Comparison of ENCODE assay signal across 17 cellular contexts in genomic region chr6:131813991-131814390, GRCh38. TPM values are rescaled to one million over a fixed set of nuclear protein-coding genes. Genes with fewer than 3 reads are reported as not detected.
DNase-seq lines count a peak whose midpoint lies in the region; ATAC-seq, FAIRE-seq and TF ChIP-seq lines count a peak whose summit lies in the region.
"Had no signal": no experiment of that assay in that cellular context is flagged by ENCODE, and none has a peak within 500 bp of the region (broad histone marks: within the 10 kb centered on the region; RNA-seq: fewer than 3 reads in every experiment).

No MANE protein-coding gene starts in this region.

- WGBS in HepG2 (ENCODE audit: low lambda C conversion rate): 98% methylated on average over 3 of the region's 3 CpGs

- H3K27ac Mint-ChIP-seq in activated CD4-positive, alpha-beta T cell treated with anti-CD3 and anti-CD28 coated beads, Interleukin-2, amount 10 ng/mL, durations not matched to agents 24 days and 14 days: no peak overlapping the region
- H3K27ac Mint-ChIP-seq: CD14-positive monocyte; CD4-positive, alpha-beta memory T cell had no signal

- no peak for TF ChIP-seq POLR2A in HepG2 (IDR thresholded peaks at IDR 0.05; ENCODE audit: insufficient read depth in 1 of 2, low read depth in 2 of 2, low read length in 2 of 2)

- intact Hi-C loops in activated CD4-positive, alpha-beta T cell treated with anti-CD3 and anti-CD28 coated beads, Interleukin-2, amount 10 ng/mL, durations not matched to agents 24 days and 14 days (cut with micrococcal nuclease): no loop called here
- intact Hi-C loops in HepG2 (cut with micrococcal nuclease; ENCODE audit: unreplicated experiment): no loop called here

- no peak overlapping the region for H3K4me3 Mint-ChIP-seq in activated CD4-positive, alpha-beta T cell treated with anti-CD3 and anti-CD28 coated beads, Interleukin-2, amount 10 ng/mL, durations not matched to agents 24 days and 14 days
- H3K4me3 Mint-ChIP-seq: CD14-positive monocyte; CD4-positive, alpha-beta memory T cell; H9 had no signal

- H3K36me3 Mint-ChIP-seq in activated CD4-positive, alpha-beta T cell treated with anti-CD3 and anti-CD28 coated beads, Interleukin-2, amount 10 ng/mL, durations not matched to agents 24 days and 14 days (ENCODE audit: low read depth): no peaks in the 10 kb centered on the region
- H3K36me3 Mint-ChIP-seq: CD14-positive monocyte; CD4-positive, alpha-beta memory T cell had no signal

- H3K4me1 Mint-ChIP-seq in activated CD4-positive, alpha-beta T cell treated with anti-CD3 and anti-CD28 coated beads, Interleukin-2, amount 10 ng/mL, durations not matched to agents 24 days and 14 days: no peaks in the 10 kb centered on the region
- H3K4me1 Mint-ChIP-seq: CD14-positive monocyte had no signal

- no peaks in the 10 kb centered on the region for H3K9me3 Mint-ChIP-seq in activated CD4-positive, alpha-beta T cell treated with anti-CD3 and anti-CD28 coated beads, Interleukin-2, amount 10 ng/mL, durations not matched to agents 24 days and 14 days
- H3K9me3 Mint-ChIP-seq: CD4-positive, alpha-beta memory T cell; H9 had no signal

- in situ Hi-C loops in HepG2 (cut with HindIII; ENCODE audit: extremely low pct_ligation_motif_present, low pct_unique_long_range_greater_than_20kb): no loop called here

- peaks cover 30% of the 10 kb centered on the region for H3K27me3 Mint-ChIP-seq in activated CD4-positive, alpha-beta T cell treated with anti-CD3 and anti-CD28 coated beads, Interleukin-2, amount 10 ng/mL, durations not matched to agents 24 days and 14 days

- H3K4me1 ChIP-seq in parathyroid adenoma (peaks cover 39% of the 10 kb centered on the region), HepG2 (ENCODE audit: insufficient read depth, low read length) (peaks cover 80% of the 10 kb centered on the region)
- H3K4me1 ChIP-seq: BLaER1 had no signal

- H2AFZ ChIP-seq in parathyroid adenoma (no peak overlapping the region), HepG2 (ENCODE audit: low read length) (no peak overlapping the region)

- H3K9me3 ChIP-seq in parathyroid adenoma (ENCODE audit: control insufficient read depth, low read length): no peaks in the 10 kb centered on the region
- H3K9me3 ChIP-seq in HepG2 (ENCODE audit: low read length): no peaks in the 10 kb centered on the region
- H3K9me3 ChIP-seq: A549, BLaER1 had no signal

- no peak overlapping the region for H3K4me3 ChIP-seq in parathyroid adenoma (ENCODE audit: low read depth, low read length)
- no peak overlapping the region for H3K4me3 ChIP-seq in HepG2 (replicated peaks in 1 of 3; ENCODE audit: insufficient read depth in 1 of 3, low read depth in 2 of 3, low read length in 3 of 3)
- H3K4me3 ChIP-seq: A549, BLaER1 had no signal

- TF ChIP-seq RAD21 in HepG2 (CRISPR knock-in tag; IDR thresholded peaks at IDR 0.05): no peak

- peak; percentile 8 for DNase-seq in activated CD4-positive, alpha-beta T cell treated with anti-CD3 and anti-CD28 coated beads, Interleukin-2, amount 10 ng/mL, durations not matched to agents 24 days and 14 days
- DNase-seq in activated CD4-positive, alpha-beta T cell treated with anti-CD3 and anti-CD28 coated beads, Interleukin-2, amount 50 U/mL, for 4 hours: no peak
- DNase-seq in astrocyte of the hippocampus (ENCODE audit: low read depth, low spot score): peak; percentile 49
- DNase-seq in HepG2 (ENCODE audit: low spot score): no peak
- no peak for DNase-seq in SW480 (ENCODE audit: low spot score)
- DNase-seq in AML-193 (lab: John Stamatoyannopoulos, UW): no peak
- DNase-seq: Calu3; CD4-positive, alpha-beta memory T cell; DMS79 treated with DMSO at 0.1 percent for 48 hours; GF-D8; GOT3; H9 had no signal

- peak overlapping the region; percentile 21 for H3K27ac ChIP-seq in parathyroid adenoma
- no peak overlapping the region for H3K27ac ChIP-seq in HepG2 (ENCODE audit: extremely low read length, insufficient read depth, low read length)
- H3K27ac ChIP-seq: 22Rv1, A549, BLaER1 had no signal

- no peak for FAIRE-seq in HepG2 (lab: Jason Lieb, UNC)
- FAIRE-seq: A549 had no signal

- no peak for TF ChIP-seq CTCF in parathyroid adenoma (IDR thresholded peaks at IDR 0.05)
- no peak for TF ChIP-seq CTCF in HepG2 (CRISPR knock-in tag; IDR thresholded peaks at IDR 0.05)

- no peak overlapping the region for H3K4me2 ChIP-seq in parathyroid adenoma (ENCODE audit: low read length)
- H3K4me2 ChIP-seq in HepG2 (ENCODE audit: low read depth, low read length): no peak overlapping the region
- H3K4me2 ChIP-seq: A549, BLaER1 had no signal

- POLR2A ChIA-PET in HepG2 (lab: Yijun Ruan, JAX): interaction anchor here (1.1 kb wide), 1 partner anchor 10 kb away, joined by 3 read pairs; no protein-coding TSS in a partner anchor

- H3K27me3 ChIP-seq in parathyroid adenoma (ENCODE audit: control insufficient read depth, insufficient read depth, low read length) (no peaks in the 10 kb centered on the region), HepG2 (ENCODE audit: control insufficient read depth in 1 of 2, insufficient read depth in 2 of 2, low read length in 2 of 2) (no peaks in the 10 kb centered on the region)
- H3K27me3 ChIP-seq: BLaER1 had no signal

- H3K36me3 ChIP-seq in parathyroid adenoma (ENCODE audit: control insufficient read depth, insufficient read depth, low read length) (no peaks in the 10 kb centered on the region), HepG2 (replicated peaks in 1 of 2; ENCODE audit: control insufficient read depth in 1 of 2, insufficient read depth in 2 of 2, low read length in 2 of 2) (peaks cover 0 to 1% of the 10 kb centered on the region in 2 experiments; a peak in 1 of 5 replicates)
- H3K36me3 ChIP-seq: BLaER1 had no signal

- H4K20me1 ChIP-seq in HepG2 (ENCODE audit: insufficient read depth, low read length): 0 out of 2 replicates have a peak, but pooled peaks cover 3% of the 10 kb centered on the region
- H4K20me1 ChIP-seq: BLaER1 had no signal

- H3K9ac ChIP-seq in parathyroid adenoma (no peak overlapping the region), HepG2 (ENCODE audit: insufficient read depth, low read depth, low read length) (no peak overlapping the region)
- H3K9ac ChIP-seq: BLaER1 had no signal

- TF ChIP-seq EP300 in HepG2 (IDR thresholded peaks at IDR 0.05; ENCODE audit: low read depth in 2 of 2, low read length in 2 of 2) (no peak), HepG2 (CRISPR knock-in tag; IDR thresholded peaks at IDR 0.05; ENCODE audit: borderline replicate concordance) (no peak)

- peaks cover 54% of the 10 kb centered on the region for H3K79me2 ChIP-seq in parathyroid adenoma
- peaks cover 84% of the 10 kb centered on the region for H3K79me2 ChIP-seq in HepG2 (ENCODE audit: insufficient read depth, low read length)

- BruUV-seq in HepG2 (replicated peaks; lab: Mats Ljungman, UMichigan): no TSS peak

- no peak for ATAC-seq in HepG2
- ATAC-seq: A549 had no signal

- CTCF ChIA-PET in HepG2 (lab: Yijun Ruan, JAX; ENCODE audit: low intra/inter-chr PET ratio, low total read pairs): no interaction called here

TF ChIP-seq in HepG2, 621 proteins besides CTCF, POLR2A, EP300 and RAD21 (continues in another document):
- TF ChIP-seq, protein P1, sequence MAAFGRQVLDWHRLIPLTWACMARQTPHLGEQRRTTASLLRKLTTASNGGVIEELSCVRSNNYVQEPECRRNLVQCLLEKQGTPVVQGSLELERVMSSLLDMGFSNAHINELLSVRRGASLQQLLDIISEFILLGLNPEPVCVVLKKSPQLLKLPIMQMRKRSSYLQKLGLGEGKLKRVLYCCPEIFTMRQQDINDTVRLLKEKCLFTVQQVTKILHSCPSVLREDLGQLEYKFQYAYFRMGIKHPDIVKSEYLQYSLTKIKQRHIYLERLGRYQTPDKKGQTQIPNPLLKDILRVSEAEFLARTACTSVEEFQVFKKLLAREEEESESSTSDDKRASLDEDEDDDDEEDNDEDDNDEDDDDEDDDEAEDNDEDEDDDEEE (CRISPR knock-in tag; IDR thresholded peaks at IDR 0.05): no peak
- no peak for TF ChIP-seq ESRRA (CRISPR knock-in tag; IDR thresholded peaks at IDR 0.05; ENCODE audit: low read depth)

RNA-seq across cellular contexts. Expression of gene ENPP1, which starts 6.2 kb away (rescaled TPM):
- total RNA-seq in activated CD4-positive, alpha-beta T cell treated with anti-CD3 and anti-CD28 coated beads, Interleukin-2, amount 10 ng/mL, durations not matched to agents 24 days and 14 days: 0.58 and 0.66 TPM in 2 replicates
- total RNA-seq in HepG2 (2016; rRNA removed; fragmentation: Illumina TruSeq; extraction: Trizol): 45.8 and 56.5 TPM in 2 replicates
- total RNA-seq in HepG2 (2016; cell fraction: cytosol; rRNA removed; fragmentation: Illumina TruSeq; extraction: Trizol; ENCODE audit: low read depth): 10.1 and 11.5 TPM in 2 replicates
- 42.4 and 56.4 TPM in 2 replicates for total RNA-seq in HepG2 (2016; cell fraction: insoluble cytoplasmic fraction; rRNA removed; fragmentation: Illumina TruSeq; extraction: Trizol)
- 25.5 and 30.0 TPM in 2 replicates for total RNA-seq in HepG2 (2016; cell fraction: membrane; rRNA removed; fragmentation: Illumina TruSeq; extraction: Trizol)
- total RNA-seq in HepG2 (2016; cell fraction: nucleus; rRNA removed; fragmentation: Illumina TruSeq; extraction: Trizol): 64.8 and 75.0 TPM in 2 replicates
- polyA plus RNA-seq in HepG2 (2011; rRNA removed): 108 and 160 TPM in 2 replicates
- 44.8 and 69.4 TPM in 2 replicates for polyA plus RNA-seq in HepG2 (2011; cell fraction: cytosol; rRNA removed)
- polyA plus RNA-seq in HepG2 (2011; cell fraction: nucleus; rRNA removed): 68.4 and 74.0 TPM in 2 replicates
- polyA plus RNA-seq in HepG2 (2012): 78.0 and 114 TPM in 2 replicates
- polyA plus RNA-seq in HepG2 (2016; cell fraction: cytosol; fragmentation: Illumina TruSeq; extraction: Trizol; ENCODE audit: low read depth): 4.9 and 5.0 TPM in 2 replicates
- 31.1 and 31.2 TPM in 2 replicates for polyA plus RNA-seq in HepG2 (2016; cell fraction: insoluble cytoplasmic fraction; fragmentation: Illumina TruSeq; extraction: Trizol; ENCODE audit: low read depth)
- 16.0 and 17.5 TPM in 2 replicates for polyA plus RNA-seq in HepG2 (2016; cell fraction: membrane; fragmentation: Illumina TruSeq; extraction: Trizol; ENCODE audit: low read depth)
- polyA plus RNA-seq in HepG2 (2016; cell fraction: nucleus; fragmentation: Illumina TruSeq; extraction: Trizol; ENCODE audit: insufficient read depth, low read depth): 60.5 and 63.3 TPM in 2 replicates
- polyA minus RNA-seq in HepG2 (2011; rRNA and poly(A)+ RNA removed; ENCODE audit: low replicate concordance): 0.54 and 87.5 TPM in 2 replicates
- 133 and 175 TPM in 2 replicates for polyA minus RNA-seq in HepG2 (2011; cell fraction: cytosol; rRNA and poly(A)+ RNA removed)
- 269 and 305 TPM in 2 replicates for polyA minus RNA-seq in HepG2 (2011; cell fraction: nucleus; rRNA and poly(A)+ RNA removed)
- polyA plus RNA-seq: CD14-positive monocyte had no signal

Comparison
In these comparisons a context has a peak if more than half of its experiments do, and no peak if none do; other contexts are left out.
1. DNase-seq: peak in activated CD4-positive, alpha-beta T cell treated with anti-CD3 and anti-CD28 coated beads, Interleukin-2, amount 10 ng/mL, durations not matched to agents 24 days and 14 days (single experiment) and astrocyte of the hippocampus (single experiment); none in activated CD4-positive, alpha-beta T cell treated with anti-CD3 and anti-CD28 coated beads, Interleukin-2, amount 50 U/mL, for 4 hours (0 of 2), HepG2 (single experiment), SW480 (single experiment) and AML-193 (0 of 2).